1 cellular context compared by ENCODE assay signal in the genomic region with DNA sequence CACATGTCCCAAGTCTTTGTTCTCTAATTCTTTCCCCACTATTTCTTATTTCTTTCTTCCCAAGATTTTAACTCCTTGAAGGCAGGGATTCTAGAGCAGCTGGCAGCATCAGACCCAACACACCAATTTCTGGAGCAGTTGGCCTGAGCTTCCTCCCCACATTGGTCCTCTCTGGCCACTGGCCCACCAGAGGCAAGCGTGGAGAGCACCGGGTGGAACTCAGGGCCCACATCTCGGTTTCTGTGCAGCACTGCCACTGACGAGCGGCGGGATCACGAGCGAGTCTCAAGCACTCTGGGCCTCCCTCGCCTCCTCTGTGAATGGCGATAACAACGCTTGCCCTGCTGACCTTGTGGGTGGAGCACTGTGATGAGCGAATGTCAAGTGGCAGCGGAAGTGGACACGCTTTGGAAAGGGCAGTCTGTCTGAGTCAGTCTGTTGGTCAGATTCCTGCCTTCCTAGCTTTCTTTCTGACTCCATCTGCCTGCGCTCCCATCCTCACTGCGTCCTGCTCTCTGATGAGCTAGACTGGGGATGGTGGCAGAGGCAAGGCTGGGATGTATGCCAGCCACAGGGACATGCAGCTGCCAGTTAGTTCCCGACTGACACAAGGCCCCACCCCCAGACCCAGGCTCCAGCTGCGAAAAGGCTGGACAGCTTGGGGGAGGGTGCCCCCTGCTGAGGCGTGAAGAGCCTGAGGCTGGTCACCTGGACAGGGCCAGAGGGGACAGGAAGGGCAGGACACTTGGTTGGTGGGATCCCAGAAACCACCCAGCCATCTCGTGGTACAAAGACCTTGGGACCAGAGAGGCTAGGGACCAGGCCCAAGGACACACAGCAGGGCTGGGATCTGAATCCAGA.
A peak's percentile ranks its signal among the peaks of the same experiment; 100 is the strongest.
TF ChIP-seq lines count a peak whose summit lies in the region.

No MANE protein-coding gene starts in this region.

TF ChIP-seq in HepG2, 621 proteins besides CTCF, POLR2A, EP300 and RAD21 (continued from another document and continues in another):
- TF ChIP-seq, protein P1, sequence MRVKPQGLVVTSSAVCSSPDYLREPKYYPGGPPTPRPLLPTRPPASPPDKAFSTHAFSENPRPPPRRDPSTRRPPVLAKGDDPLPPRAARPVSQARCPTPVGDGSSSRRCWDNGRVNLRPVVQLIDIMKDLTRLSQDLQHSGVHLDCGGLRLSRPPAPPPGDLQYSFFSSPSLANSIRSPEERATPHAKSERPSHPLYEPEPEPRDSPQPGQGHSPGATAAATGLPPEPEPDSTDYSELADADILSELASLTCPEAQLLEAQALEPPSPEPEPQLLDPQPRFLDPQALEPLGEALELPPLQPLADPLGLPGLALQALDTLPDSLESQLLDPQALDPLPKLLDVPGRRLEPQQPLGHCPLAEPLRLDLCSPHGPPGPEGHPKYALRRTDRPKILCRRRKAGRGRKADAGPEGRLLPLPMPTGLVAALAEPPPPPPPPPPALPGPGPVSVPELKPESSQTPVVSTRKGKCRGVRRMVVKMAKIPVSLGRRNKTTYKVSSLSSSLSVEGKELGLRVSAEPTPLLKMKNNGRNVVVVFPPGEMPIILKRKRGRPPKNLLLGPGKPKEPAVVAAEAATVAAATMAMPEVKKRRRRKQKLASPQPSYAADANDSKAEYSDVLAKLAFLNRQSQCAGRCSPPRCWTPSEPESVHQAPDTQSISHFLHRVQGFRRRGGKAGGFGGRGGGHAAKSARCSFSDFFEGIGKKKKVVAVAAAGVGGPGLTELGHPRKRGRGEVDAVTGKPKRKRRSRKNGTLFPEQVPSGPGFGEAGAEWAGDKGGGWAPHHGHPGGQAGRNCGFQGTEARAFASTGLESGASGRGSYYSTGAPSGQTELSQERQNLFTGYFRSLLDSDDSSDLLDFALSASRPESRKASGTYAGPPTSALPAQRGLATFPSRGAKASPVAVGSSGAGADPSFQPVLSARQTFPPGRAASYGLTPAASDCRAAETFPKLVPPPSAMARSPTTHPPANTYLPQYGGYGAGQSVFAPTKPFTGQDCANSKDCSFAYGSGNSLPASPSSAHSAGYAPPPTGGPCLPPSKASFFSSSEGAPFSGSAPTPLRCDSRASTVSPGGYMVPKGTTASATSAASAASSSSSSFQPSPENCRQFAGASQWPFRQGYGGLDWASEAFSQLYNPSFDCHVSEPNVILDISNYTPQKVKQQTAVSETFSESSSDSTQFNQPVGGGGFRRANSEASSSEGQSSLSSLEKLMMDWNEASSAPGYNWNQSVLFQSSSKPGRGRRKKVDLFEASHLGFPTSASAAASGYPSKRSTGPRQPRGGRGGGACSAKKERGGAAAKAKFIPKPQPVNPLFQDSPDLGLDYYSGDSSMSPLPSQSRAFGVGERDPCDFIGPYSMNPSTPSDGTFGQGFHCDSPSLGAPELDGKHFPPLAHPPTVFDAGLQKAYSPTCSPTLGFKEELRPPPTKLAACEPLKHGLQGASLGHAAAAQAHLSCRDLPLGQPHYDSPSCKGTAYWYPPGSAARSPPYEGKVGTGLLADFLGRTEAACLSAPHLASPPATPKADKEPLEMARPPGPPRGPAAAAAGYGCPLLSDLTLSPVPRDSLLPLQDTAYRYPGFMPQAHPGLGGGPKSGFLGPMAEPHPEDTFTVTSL (CRISPR knock-in tag; IDR thresholded peaks at IDR 0.05; ENCODE audit: borderline replicate concordance) = 0 out of 2 replicates have a peak, but pooled peaks have one; percentile 22
- TF ChIP-seq, protein P2, sequence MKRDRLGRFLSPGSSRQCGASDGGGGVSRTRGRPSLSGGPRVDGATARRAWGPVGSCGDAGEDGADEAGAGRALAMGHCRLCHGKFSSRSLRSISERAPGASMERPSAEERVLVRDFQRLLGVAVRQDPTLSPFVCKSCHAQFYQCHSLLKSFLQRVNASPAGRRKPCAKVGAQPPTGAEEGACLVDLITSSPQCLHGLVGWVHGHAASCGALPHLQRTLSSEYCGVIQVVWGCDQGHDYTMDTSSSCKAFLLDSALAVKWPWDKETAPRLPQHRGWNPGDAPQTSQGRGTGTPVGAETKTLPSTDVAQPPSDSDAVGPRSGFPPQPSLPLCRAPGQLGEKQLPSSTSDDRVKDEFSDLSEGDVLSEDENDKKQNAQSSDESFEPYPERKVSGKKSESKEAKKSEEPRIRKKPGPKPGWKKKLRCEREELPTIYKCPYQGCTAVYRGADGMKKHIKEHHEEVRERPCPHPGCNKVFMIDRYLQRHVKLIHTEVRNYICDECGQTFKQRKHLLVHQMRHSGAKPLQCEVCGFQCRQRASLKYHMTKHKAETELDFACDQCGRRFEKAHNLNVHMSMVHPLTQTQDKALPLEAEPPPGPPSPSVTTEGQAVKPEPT (CRISPR knock-in tag; IDR thresholded peaks at IDR 0.05; ENCODE audit: low read depth) = peak; percentile 72; the same call in 1 of the 2 replicates
- TF ChIP-seq RARA (CRISPR knock-in tag; IDR thresholded peaks at IDR 0.05) = peak; percentile 78
- TF ChIP-seq, protein P3, sequence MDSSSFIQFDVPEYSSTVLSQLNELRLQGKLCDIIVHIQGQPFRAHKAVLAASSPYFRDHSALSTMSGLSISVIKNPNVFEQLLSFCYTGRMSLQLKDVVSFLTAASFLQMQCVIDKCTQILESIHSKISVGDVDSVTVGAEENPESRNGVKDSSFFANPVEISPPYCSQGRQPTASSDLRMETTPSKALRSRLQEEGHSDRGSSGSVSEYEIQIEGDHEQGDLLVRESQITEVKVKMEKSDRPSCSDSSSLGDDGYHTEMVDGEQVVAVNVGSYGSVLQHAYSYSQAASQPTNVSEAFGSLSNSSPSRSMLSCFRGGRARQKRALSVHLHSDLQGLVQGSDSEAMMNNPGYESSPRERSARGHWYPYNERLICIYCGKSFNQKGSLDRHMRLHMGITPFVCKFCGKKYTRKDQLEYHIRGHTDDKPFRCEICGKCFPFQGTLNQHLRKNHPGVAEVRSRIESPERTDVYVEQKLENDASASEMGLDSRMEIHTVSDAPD (CRISPR knock-in tag; IDR thresholded peaks at IDR 0.05) = no peak
- TF ChIP-seq ZNF12 (CRISPR knock-in tag; IDR thresholded peaks at IDR 0.05) = peak; percentile 16; the same call in 1 of the 2 replicates
- peak; percentile 65 for TF ChIP-seq CBFB (CRISPR knock-in tag; IDR thresholded peaks at IDR 0.05)
- TF ChIP-seq ZNF589 (CRISPR knock-in tag; conservative IDR thresholded peaks at IDR 0.05) = 0 out of 2 replicates have a peak, but pooled peaks have one; percentile 70
- TF ChIP-seq, protein P4, sequence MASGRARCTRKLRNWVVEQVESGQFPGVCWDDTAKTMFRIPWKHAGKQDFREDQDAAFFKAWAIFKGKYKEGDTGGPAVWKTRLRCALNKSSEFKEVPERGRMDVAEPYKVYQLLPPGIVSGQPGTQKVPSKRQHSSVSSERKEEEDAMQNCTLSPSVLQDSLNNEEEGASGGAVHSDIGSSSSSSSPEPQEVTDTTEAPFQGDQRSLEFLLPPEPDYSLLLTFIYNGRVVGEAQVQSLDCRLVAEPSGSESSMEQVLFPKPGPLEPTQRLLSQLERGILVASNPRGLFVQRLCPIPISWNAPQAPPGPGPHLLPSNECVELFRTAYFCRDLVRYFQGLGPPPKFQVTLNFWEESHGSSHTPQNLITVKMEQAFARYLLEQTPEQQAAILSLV (CRISPR knock-in tag; IDR thresholded peaks at IDR 0.05; ENCODE audit: borderline replicate concordance) = peak; percentile 55; the same call in 1 of the 2 replicates
- peak; percentile 75; the same call in 1 of the 2 replicates for TF ChIP-seq SALL1 (CRISPR knock-in tag; IDR thresholded peaks at IDR 0.05)
- no peak; the same call in 1 of the 2 replicates for TF ChIP-seq PHF20 (CRISPR knock-in tag; IDR thresholded peaks at IDR 0.05)
- no peak for TF ChIP-seq ZNF790 (CRISPR knock-in tag; IDR thresholded peaks at IDR 0.05; ENCODE audit: borderline replicate concordance)
- TF ChIP-seq KAT7 (CRISPR knock-in tag; IDR thresholded peaks at IDR 0.05; ENCODE audit: borderline replicate concordance) = no peak
- peak; percentile 73; the same call in 1 of the 2 replicates for TF ChIP-seq NFKB2 (CRISPR knock-in tag; IDR thresholded peaks at IDR 0.05; ENCODE audit: borderline replicate concordance)
- TF ChIP-seq, protein P5, sequence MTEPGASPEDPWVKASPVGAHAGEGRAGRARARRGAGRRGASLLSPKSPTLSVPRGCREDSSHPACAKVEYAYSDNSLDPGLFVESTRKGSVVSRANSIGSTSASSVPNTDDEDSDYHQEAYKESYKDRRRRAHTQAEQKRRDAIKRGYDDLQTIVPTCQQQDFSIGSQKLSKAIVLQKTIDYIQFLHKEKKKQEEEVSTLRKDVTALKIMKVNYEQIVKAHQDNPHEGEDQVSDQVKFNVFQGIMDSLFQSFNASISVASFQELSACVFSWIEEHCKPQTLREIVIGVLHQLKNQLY (CRISPR knock-in tag; IDR thresholded peaks at IDR 0.05) = peak; percentile 17; the same call in 1 of the 2 replicates
- 0 out of 2 replicates have a peak, but pooled peaks have one; percentile 33 for TF ChIP-seq ARNTL (CRISPR knock-in tag; IDR thresholded peaks at IDR 0.05)
- no peak for TF ChIP-seq RAD51 (IDR thresholded peaks at IDR 0.05; ENCODE audit: borderline replicate concordance)
- peak; percentile 28 for TF ChIP-seq HNRNPLL (IDR thresholded peaks at IDR 0.05; ENCODE audit: low read depth, low read length, poor library complexity, severe bottlenecking)
- TF ChIP-seq, protein P6, sequence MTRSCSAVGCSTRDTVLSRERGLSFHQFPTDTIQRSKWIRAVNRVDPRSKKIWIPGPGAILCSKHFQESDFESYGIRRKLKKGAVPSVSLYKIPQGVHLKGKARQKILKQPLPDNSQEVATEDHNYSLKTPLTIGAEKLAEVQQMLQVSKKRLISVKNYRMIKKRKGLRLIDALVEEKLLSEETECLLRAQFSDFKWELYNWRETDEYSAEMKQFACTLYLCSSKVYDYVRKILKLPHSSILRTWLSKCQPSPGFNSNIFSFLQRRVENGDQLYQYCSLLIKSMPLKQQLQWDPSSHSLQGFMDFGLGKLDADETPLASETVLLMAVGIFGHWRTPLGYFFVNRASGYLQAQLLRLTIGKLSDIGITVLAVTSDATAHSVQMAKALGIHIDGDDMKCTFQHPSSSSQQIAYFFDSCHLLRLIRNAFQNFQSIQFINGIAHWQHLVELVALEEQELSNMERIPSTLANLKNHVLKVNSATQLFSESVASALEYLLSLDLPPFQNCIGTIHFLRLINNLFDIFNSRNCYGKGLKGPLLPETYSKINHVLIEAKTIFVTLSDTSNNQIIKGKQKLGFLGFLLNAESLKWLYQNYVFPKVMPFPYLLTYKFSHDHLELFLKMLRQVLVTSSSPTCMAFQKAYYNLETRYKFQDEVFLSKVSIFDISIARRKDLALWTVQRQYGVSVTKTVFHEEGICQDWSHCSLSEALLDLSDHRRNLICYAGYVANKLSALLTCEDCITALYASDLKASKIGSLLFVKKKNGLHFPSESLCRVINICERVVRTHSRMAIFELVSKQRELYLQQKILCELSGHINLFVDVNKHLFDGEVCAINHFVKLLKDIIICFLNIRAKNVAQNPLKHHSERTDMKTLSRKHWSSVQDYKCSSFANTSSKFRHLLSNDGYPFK (CRISPR knock-in tag; IDR thresholded peaks at IDR 0.05; ENCODE audit: borderline replicate concordance) = peak; percentile 48; the same call in 1 of the 2 replicates
- no peak for TF ChIP-seq EED (CRISPR knock-in tag; IDR thresholded peaks at IDR 0.05)
- TF ChIP-seq ZNF296 (CRISPR knock-in tag; conservative IDR thresholded peaks at IDR 0.05) = peak; percentile 81
- peak; percentile 22; the same call in 1 of the 2 replicates for TF ChIP-seq DNMT1 (CRISPR knock-in tag; IDR thresholded peaks at IDR 0.05)
- peak; percentile 70 for TF ChIP-seq ZFP36 (IDR thresholded peaks at IDR 0.05; ENCODE audit: borderline replicate concordance, low read depth, low read length, partially characterized antibody)
- no peak for TF ChIP-seq MIXL1 (CRISPR knock-in tag; IDR thresholded peaks at IDR 0.05)
- peak; percentile 65 for TF ChIP-seq ZNF263 (CRISPR knock-in tag; IDR thresholded peaks at IDR 0.05)
- TF ChIP-seq, protein P7, sequence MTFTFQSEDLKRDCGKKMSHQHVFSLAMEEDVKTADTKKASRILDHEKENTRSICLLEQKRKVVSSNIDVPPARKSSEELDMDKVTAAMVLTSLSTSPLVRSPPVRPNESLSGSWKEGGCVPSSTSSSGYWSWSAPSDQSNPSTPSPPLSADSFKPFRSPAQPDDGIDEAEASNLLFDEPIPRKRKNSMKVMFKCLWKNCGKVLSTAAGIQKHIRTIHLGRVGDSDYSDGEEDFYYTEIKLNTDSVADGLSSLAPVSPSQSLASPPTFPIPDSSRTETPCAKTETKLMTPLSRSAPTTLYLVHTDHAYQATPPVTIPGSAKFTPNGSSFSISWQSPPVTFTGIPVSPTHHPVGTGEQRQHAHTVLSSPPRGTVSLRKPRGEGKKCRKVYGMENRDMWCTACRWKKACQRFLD (CRISPR knock-in tag; IDR thresholded peaks at IDR 0.05; ENCODE audit: borderline replicate concordance) = 0 out of 2 replicates have a peak, but pooled peaks have one; percentile 42
- TF ChIP-seq ZNF567 (CRISPR knock-in tag; IDR thresholded peaks at IDR 0.05; ENCODE audit: borderline replicate concordance) = 0 out of 2 replicates have a peak, but pooled peaks have one; percentile 73
- TF ChIP-seq PAWR (CRISPR knock-in tag; IDR thresholded peaks at IDR 0.05; ENCODE audit: borderline replicate concordance) = 0 out of 2 replicates have a peak, but pooled peaks have one; percentile 95
- TF ChIP-seq PHF8 (CRISPR knock-in tag; IDR thresholded peaks at IDR 0.05) = 0 out of 2 replicates have a peak, but pooled peaks have one; percentile 31
- TF ChIP-seq ZSCAN31 (CRISPR knock-in tag; IDR thresholded peaks at IDR 0.05; ENCODE audit: low read depth) = no peak
- peak; percentile 86; the same call in 1 of the 2 replicates for TF ChIP-seq ZNF572 (CRISPR knock-in tag; IDR thresholded peaks at IDR 0.05)
- TF ChIP-seq ZSCAN21 (CRISPR knock-in tag; IDR thresholded peaks at IDR 0.05; ENCODE audit: borderline replicate concordance) = 0 out of 2 replicates have a peak, but pooled peaks have one; percentile 57
- TF ChIP-seq, protein P8, sequence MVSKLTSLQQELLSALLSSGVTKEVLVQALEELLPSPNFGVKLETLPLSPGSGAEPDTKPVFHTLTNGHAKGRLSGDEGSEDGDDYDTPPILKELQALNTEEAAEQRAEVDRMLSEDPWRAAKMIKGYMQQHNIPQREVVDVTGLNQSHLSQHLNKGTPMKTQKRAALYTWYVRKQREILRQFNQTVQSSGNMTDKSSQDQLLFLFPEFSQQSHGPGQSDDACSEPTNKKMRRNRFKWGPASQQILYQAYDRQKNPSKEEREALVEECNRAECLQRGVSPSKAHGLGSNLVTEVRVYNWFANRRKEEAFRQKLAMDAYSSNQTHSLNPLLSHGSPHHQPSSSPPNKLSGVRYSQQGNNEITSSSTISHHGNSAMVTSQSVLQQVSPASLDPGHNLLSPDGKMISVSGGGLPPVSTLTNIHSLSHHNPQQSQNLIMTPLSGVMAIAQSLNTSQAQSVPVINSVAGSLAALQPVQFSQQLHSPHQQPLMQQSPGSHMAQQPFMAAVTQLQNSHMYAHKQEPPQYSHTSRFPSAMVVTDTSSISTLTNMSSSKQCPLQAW (CRISPR knock-in tag; IDR thresholded peaks at IDR 0.05) = peak; percentile 83
- peak; percentile 50; the same call in 1 of the 2 replicates for TF ChIP-seq POGZ (CRISPR knock-in tag; IDR thresholded peaks at IDR 0.05)
- peak; percentile 34; the same call in 1 of the 3 replicates for TF ChIP-seq MXI1 (IDR thresholded peaks at IDR 0.05; ENCODE audit: borderline replicate concordance, low read depth, low read length)
- TF ChIP-seq, protein P9, sequence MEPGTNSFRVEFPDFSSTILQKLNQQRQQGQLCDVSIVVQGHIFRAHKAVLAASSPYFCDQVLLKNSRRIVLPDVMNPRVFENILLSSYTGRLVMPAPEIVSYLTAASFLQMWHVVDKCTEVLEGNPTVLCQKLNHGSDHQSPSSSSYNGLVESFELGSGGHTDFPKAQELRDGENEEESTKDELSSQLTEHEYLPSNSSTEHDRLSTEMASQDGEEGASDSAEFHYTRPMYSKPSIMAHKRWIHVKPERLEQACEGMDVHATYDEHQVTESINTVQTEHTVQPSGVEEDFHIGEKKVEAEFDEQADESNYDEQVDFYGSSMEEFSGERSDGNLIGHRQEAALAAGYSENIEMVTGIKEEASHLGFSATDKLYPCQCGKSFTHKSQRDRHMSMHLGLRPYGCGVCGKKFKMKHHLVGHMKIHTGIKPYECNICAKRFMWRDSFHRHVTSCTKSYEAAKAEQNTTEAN (CRISPR knock-in tag; conservative IDR thresholded peaks at IDR 0.05) = no peak
- TF ChIP-seq AHR (CRISPR knock-in tag; IDR thresholded peaks at IDR 0.05) = 0 out of 2 replicates have a peak, but pooled peaks have one; percentile 52
- no peak for TF ChIP-seq SAFB2 (CRISPR knock-in tag; IDR thresholded peaks at IDR 0.05; ENCODE audit: borderline replicate concordance, low read depth)
